ENCODE assay signal across 1 cellular context in genomic region chr6:43265564-43265963, GRCh38.
A peak's percentile ranks its signal among the peaks of the same experiment; 100 is the strongest.
TF ChIP-seq lines count a peak whose summit lies in the region.

No MANE protein-coding gene starts in this region.

TF ChIP-seq in HepG2, 621 proteins besides CTCF, POLR2A, EP300 and RAD21 (continued from another document and continues in another):
- TF ChIP-seq GMEB1 (CRISPR knock-in tag; IDR thresholded peaks at IDR 0.05; ENCODE audit: borderline replicate concordance) (0 out of 2 replicates have a peak, but pooled peaks have one; percentile 28), HNRNPL (IDR thresholded peaks at IDR 0.05; ENCODE audit: low read depth, low read length) (no peak), ZNF512B (CRISPR knock-in tag; IDR thresholded peaks at IDR 0.05; ENCODE audit: borderline replicate concordance) (no peak), ZNF260 (CRISPR knock-in tag; IDR thresholded peaks at IDR 0.05; ENCODE audit: borderline replicate concordance, low read depth) (no peak), ZNF24 (IDR thresholded peaks at IDR 0.05) (no peak), NFE2L2 (IDR thresholded peaks at IDR 0.05; ENCODE audit: low read length) (peak; percentile 26; the same call in 1 of the 2 replicates), ZFP36 (IDR thresholded peaks at IDR 0.05; ENCODE audit: borderline replicate concordance, low read depth, low read length, partially characterized antibody) (no peak), HMG20B (CRISPR knock-in tag; conservative IDR thresholded peaks at IDR 0.05) (0 out of 2 replicates have a peak, but pooled peaks have one; percentile 37), CREBL2 (CRISPR knock-in tag; IDR thresholded peaks at IDR 0.05; ENCODE audit: borderline replicate concordance) (no peak), ZKSCAN5 (CRISPR knock-in tag; IDR thresholded peaks at IDR 0.05) (no peak), NR3C1 (CRISPR knock-in tag; IDR thresholded peaks at IDR 0.05) (no peak), RFX3 (CRISPR knock-in tag; IDR thresholded peaks at IDR 0.05) (no peak), STAG1 (CRISPR knock-in tag; IDR thresholded peaks at IDR 0.05) (peak; percentile 78), SRSF4 (IDR thresholded peaks at IDR 0.05; ENCODE audit: low read depth, low read length, poor library complexity, severe bottlenecking) (no peak), PTBP1 (IDR thresholded peaks at IDR 0.05; ENCODE audit: low read depth, low read length, poor library complexity, severe bottlenecking) (no peak), ZSCAN20 (CRISPR knock-in tag; IDR thresholded peaks at IDR 0.05; ENCODE audit: borderline replicate concordance) (no peak), ZNF282 (IDR thresholded peaks at IDR 0.05; ENCODE audit: partially characterized antibody) (no peak), MYNN (CRISPR knock-in tag; IDR thresholded peaks at IDR 0.05; ENCODE audit: low read depth) (no peak), KMT2A (CRISPR knock-in tag; IDR thresholded peaks at IDR 0.05) (no peak), MED8 (CRISPR knock-in tag; IDR thresholded peaks at IDR 0.05; ENCODE audit: insufficient replicate concordance) (no peak), MIER2 (CRISPR knock-in tag; IDR thresholded peaks at IDR 0.05) (peak; percentile 35; the same call in 1 of the 2 replicates), ZNF878 (CRISPR knock-in tag; IDR thresholded peaks at IDR 0.05) (no peak), ZNF224 (CRISPR knock-in tag; IDR thresholded peaks at IDR 0.05) (no peak; the same call in 1 of the 2 replicates), STAT6 (CRISPR knock-in tag; IDR thresholded peaks at IDR 0.05; ENCODE audit: borderline replicate concordance) (no peak), STAT5B (CRISPR knock-in tag; IDR thresholded peaks at IDR 0.05) (no peak), NONO (IDR thresholded peaks at IDR 0.05) (no peak), NONO (CRISPR knock-in tag; conservative IDR thresholded peaks at IDR 0.05) (no peak), MED1 (CRISPR knock-in tag; IDR thresholded peaks at IDR 0.05) (peak; percentile 61; the same call in 1 of the 2 replicates), PREB (CRISPR knock-in tag; IDR thresholded peaks at IDR 0.05) (no peak), SP4 (CRISPR knock-in tag; IDR thresholded peaks at IDR 0.05) (no peak), RERE (CRISPR knock-in tag; IDR thresholded peaks at IDR 0.05; ENCODE audit: low read depth) (no peak), HNRNPH1 (optimal IDR thresholded peaks at IDR 0.05; ENCODE audit: low read depth, low read length) (no peak), TARDBP (CRISPR knock-in tag; IDR thresholded peaks at IDR 0.05) (no peak), ZNF580 (CRISPR knock-in tag; IDR thresholded peaks at IDR 0.05; ENCODE audit: borderline replicate concordance, low read depth) (no peak), ETS1 (CRISPR knock-in tag; IDR thresholded peaks at IDR 0.05) (no peak), ZNF766 (CRISPR knock-in tag; IDR thresholded peaks at IDR 0.05; ENCODE audit: borderline replicate concordance) (no peak), NFKB2 (CRISPR knock-in tag; IDR thresholded peaks at IDR 0.05; ENCODE audit: borderline replicate concordance) (no peak), TEAD3 (CRISPR knock-in tag; optimal IDR thresholded peaks at IDR 0.05; ENCODE audit: borderline replicate concordance) (peak; percentile 62), DNMT1 (CRISPR knock-in tag; IDR thresholded peaks at IDR 0.05) (no peak), GTF3A (CRISPR knock-in tag; conservative IDR thresholded peaks at IDR 0.05) (no peak), SCMH1 (CRISPR knock-in tag; IDR thresholded peaks at IDR 0.05; ENCODE audit: borderline replicate concordance) (no peak), ZNF672 (CRISPR knock-in tag; IDR thresholded peaks at IDR 0.05) (no peak), ZNF501 (CRISPR knock-in tag; IDR thresholded peaks at IDR 0.05) (0 out of 2 replicates have a peak, but pooled peaks have one; percentile 42), FOXP1 (IDR thresholded peaks at IDR 0.05) (no peak), FOXP1 (CRISPR knock-in tag; IDR thresholded peaks at IDR 0.05) (peak; percentile 40; the same call in 1 of the 2 replicates), NAIF1 (CRISPR knock-in tag; IDR thresholded peaks at IDR 0.05; ENCODE audit: borderline replicate concordance) (no peak), TBP (CRISPR knock-in tag; IDR thresholded peaks at IDR 0.05) (no peak), PHF21A (CRISPR knock-in tag; IDR thresholded peaks at IDR 0.05) (peak; percentile 30; the same call in 1 of the 2 replicates), PHF5A (CRISPR knock-in tag; IDR thresholded peaks at IDR 0.05; ENCODE audit: low read depth, unreplicated experiment) (no peak), ATF4 (CRISPR knock-in tag; IDR thresholded peaks at IDR 0.05) (no peak), CEBPG (CRISPR knock-in tag; IDR thresholded peaks at IDR 0.05) (peak; percentile 90)
